Comparison of ENCODE assay signal across 12 cellular contexts in genomic region chr3:23952646-23953045, GRCh38. TPM values are rescaled to one million over a fixed set of nuclear protein-coding genes. Genes with fewer than 3 reads are reported as not detected.
DNase-seq lines count a peak whose midpoint lies in the region; ATAC-seq and TF ChIP-seq lines count a peak whose summit lies in the region.
"Had no signal": no experiment of that assay in that cellular context is flagged by ENCODE, and none has a peak within 500 bp of the region (broad histone marks: within the 10 kb centered on the region; RNA-seq: fewer than 3 reads in every experiment).

No MANE protein-coding gene starts in this region.

- H3K4me3 ChIP-seq in AG10803 (ENCODE audit: low read length) (no peak overlapping the region), NB4 (ENCODE audit: low read depth, low read length) (no peak overlapping the region)

- DNase-seq in AG10803 (ENCODE audit: low read depth) (peak; percentile 13), NB4 (ENCODE audit: low read depth) (peak; percentile 44), dermis blood vessel endothelial cell (no peak), cerebellar cortex (ENCODE audit: low spot score) (no peak)
- DNase-seq in activated CD8-positive, alpha-beta memory T cell treated with anti-CD3 and anti-CD28 coated beads, Interleukin-2, amount 50 U/mL, for 48 hours: no peak
- DNase-seq: HCEC 1CT; NCI-H774; nucleus accumbens; stimulated activated CD4-positive, alpha-beta T cell treated with anti-CD3 and anti-CD28 coated beads, Interleukin-4, amount 100 ng/mL, for 4 hours had no signal

- TF ChIP-seq POLR2A in NB4 (IDR thresholded peaks at IDR 0.05; ENCODE audit: extremely low read depth, insufficient read length): no peak

- ATAC-seq in GM19328 (IDR thresholded peaks at IDR 0.05; ENCODE audit: unreplicated experiment) (peak; percentile 60), HG02884 (IDR thresholded peaks at IDR 0.05; ENCODE audit: unreplicated experiment) (peak; percentile 30), HG02970 (IDR thresholded peaks at IDR 0.05; ENCODE audit: low FRiP score, unreplicated experiment) (no peak)

- TF ChIP-seq CTCF in AG10803 (conservative IDR thresholded peaks at IDR 0.05; ENCODE audit: low read length): no peak
- TF ChIP-seq CTCF in NB4 (IDR thresholded peaks at IDR 0.05; ENCODE audit: low read depth, low read length): no peak

RNA-seq across cellular contexts. Expression of gene NR1D2, which starts 7.6 kb away (rescaled TPM):
- total RNA-seq in dermis blood vessel endothelial cell: 46.3 and 50.5 TPM in 2 replicates

RNA-seq across cellular contexts. Expression of gene RPL15, which starts 35.7 kb away (rescaled TPM):
- 1,782 and 3,418 TPM in 2 replicates for total RNA-seq in dermis blood vessel endothelial cell

RNA-seq across cellular contexts. Expression of gene NKIRAS1, which starts 35.9 kb away (rescaled TPM):
- total RNA-seq in dermis blood vessel endothelial cell: 6.0 and 6.8 TPM in 2 replicates

Comparison
In these comparisons a context has a peak if more than half of its experiments do, and no peak if none do; other contexts are left out.
1. DNase-seq: peak in AG10803 (single experiment) and NB4 (single experiment); none in dermis blood vessel endothelial cell (single experiment), cerebellar cortex (single experiment) and activated CD8-positive, alpha-beta memory T cell treated with anti-CD3 and anti-CD28 coated beads, Interleukin-2, amount 50 U/mL, for 48 hours (single experiment).